In genomic region chr4:171746418-171746817, GRCh38 we compare ENCODE assay signal across 3 cellular contexts.
"Had no signal": no experiment of that assay in that cellular context is flagged by ENCODE, and none has a peak within 500 bp of the region (broad histone marks: within the 10 kb centered on the region; RNA-seq: fewer than 3 reads in every experiment).

No MANE protein-coding gene starts in this region.

- DNase-seq: GDM1, GF-D8 had no signal

- H3K4me3 ChIP-seq: GM12878 had no signal
